Comparison of ENCODE assay signal across 1 cellular context in genomic region chr2:188495990-188496431, GRCh38.
TF ChIP-seq lines count a peak whose summit lies in the region.

No MANE protein-coding gene starts in this region.

TF ChIP-seq in K562, 482 proteins besides CTCF, POLR2A, EP300 and RAD21 (continued from another document):
- TF ChIP-seq, protein P1, sequence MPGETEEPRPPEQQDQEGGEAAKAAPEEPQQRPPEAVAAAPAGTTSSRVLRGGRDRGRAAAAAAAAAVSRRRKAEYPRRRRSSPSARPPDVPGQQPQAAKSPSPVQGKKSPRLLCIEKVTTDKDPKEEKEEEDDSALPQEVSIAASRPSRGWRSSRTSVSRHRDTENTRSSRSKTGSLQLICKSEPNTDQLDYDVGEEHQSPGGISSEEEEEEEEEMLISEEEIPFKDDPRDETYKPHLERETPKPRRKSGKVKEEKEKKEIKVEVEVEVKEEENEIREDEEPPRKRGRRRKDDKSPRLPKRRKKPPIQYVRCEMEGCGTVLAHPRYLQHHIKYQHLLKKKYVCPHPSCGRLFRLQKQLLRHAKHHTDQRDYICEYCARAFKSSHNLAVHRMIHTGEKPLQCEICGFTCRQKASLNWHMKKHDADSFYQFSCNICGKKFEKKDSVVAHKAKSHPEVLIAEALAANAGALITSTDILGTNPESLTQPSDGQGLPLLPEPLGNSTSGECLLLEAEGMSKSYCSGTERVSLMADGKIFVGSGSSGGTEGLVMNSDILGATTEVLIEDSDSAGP (CRISPR knock-in tag; IDR thresholded peaks at IDR 0.05) = no peak
- TF ChIP-seq, protein P2, sequence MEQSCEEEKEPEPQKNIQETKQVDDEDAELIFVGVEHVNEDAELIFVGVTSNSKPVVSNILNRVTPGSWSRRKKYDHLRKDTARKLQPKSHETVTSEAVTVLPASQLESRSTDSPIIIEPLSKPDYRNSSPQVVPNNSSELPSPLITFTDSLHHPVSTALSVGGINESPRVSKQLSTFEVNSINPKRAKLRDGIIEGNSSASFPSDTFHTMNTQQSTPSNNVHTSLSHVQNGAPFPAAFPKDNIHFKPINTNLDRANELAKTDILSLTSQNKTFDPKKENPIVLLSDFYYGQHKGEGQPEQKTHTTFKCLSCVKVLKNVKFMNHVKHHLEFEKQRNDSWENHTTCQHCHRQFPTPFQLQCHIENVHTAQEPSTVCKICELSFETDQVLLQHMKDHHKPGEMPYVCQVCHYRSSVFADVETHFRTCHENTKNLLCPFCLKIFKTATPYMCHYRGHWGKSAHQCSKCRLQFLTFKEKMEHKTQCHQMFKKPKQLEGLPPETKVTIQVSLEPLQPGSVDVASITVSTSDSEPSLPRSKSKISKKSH (CRISPR knock-in tag; IDR thresholded peaks at IDR 0.05) = no peak
- TF ChIP-seq PHB2 (IDR thresholded peaks at IDR 0.05; ENCODE audit: low read depth) (no peak), PRMT5 (CRISPR knock-in tag; IDR thresholded peaks at IDR 0.05) (no peak), TEAD2 (tag; IDR thresholded peaks at IDR 0.05) (no peak), ELF4 (CRISPR knock-in tag; IDR thresholded peaks at IDR 0.05) (no peak), ZNF12 (CRISPR knock-in tag; IDR thresholded peaks at IDR 0.05) (no peak), FOSL1 (tag; conservative IDR thresholded peaks at IDR 0.05) (peak; percentile 86), TAL1 (IDR thresholded peaks at IDR 0.05) (peak; percentile 24; the same call in 1 of the 2 replicates), SNIP1 (IDR thresholded peaks at IDR 0.05; ENCODE audit: low read depth) (no peak), CAMTA2 (CRISPR knock-in tag; conservative IDR thresholded peaks at IDR 0.05) (no peak), MTA2 (IDR thresholded peaks at IDR 0.05; ENCODE audit: low read depth) (no peak), ZNF644 (tag; IDR thresholded peaks at IDR 0.05; ENCODE audit: low read depth) (no peak), CBFA2T2 (conservative IDR thresholded peaks at IDR 0.05) (0 out of 2 replicates have a peak, but pooled peaks have one; percentile 29), SUPT5H (IDR thresholded peaks at IDR 0.05) (no peak), NCOR1 (IDR thresholded peaks at IDR 0.05) (no peak), MCM7 (IDR thresholded peaks at IDR 0.05) (no peak), SRSF3 (IDR thresholded peaks at IDR 0.05; ENCODE audit: insufficient read depth, low read length) (no peak), GTF2F1 (IDR thresholded peaks at IDR 0.05; ENCODE audit: low read depth, low read length) (no peak), E2F6 (IDR thresholded peaks at IDR 0.05; ENCODE audit: borderline replicate concordance in 1 of 2, extremely low read depth in 1 of 2, insufficient read depth in 1 of 2, insufficient read length in 1 of 2, low read depth in 1 of 2, low read length in 1 of 2, poor library complexity in 1 of 2, severe bottlenecking in 1 of 2) (no peak), ADNP (tag; IDR thresholded peaks at IDR 0.05) (no peak), MAX (CRISPR knock-in tag; IDR thresholded peaks at IDR 0.05) (no peak), ZNF316 (IDR thresholded peaks at IDR 0.05) (no peak), TEAD4 (IDR thresholded peaks at IDR 0.05; ENCODE audit: low read length) (peak; percentile 68; the same call in 1 of the 2 replicates), TEAD4 (CRISPR knock-in tag; IDR thresholded peaks at IDR 0.05; ENCODE audit: borderline replicate concordance) (no peak), SMARCA4 (IDR thresholded peaks at IDR 0.05) (peak; percentile 40; the same call in 1 of the 2 replicates), PML (IDR thresholded peaks at IDR 0.05; ENCODE audit: low read length) (peak; percentile 24; the same call in 1 of the 2 replicates), PHF20 (IDR thresholded peaks at IDR 0.05; ENCODE audit: partially characterized antibody) (no peak), TBP (optimal IDR thresholded peaks at IDR 0.05; ENCODE audit: low read depth, low read length) (no peak), CEBPG (CRISPR knock-in tag; IDR thresholded peaks at IDR 0.05) (no peak), CEBPG (tag; conservative IDR thresholded peaks at IDR 0.05 in 1 of 2, IDR thresholded peaks at IDR 0.05 in 1 of 2) (0 out of 4 replicates have a peak, but pooled peaks of 1 of the 2 experiments have one; percentile 20), CBX3 (IDR thresholded peaks at IDR 0.05; ENCODE audit: borderline replicate concordance in 1 of 2, low read length in 2 of 2) (no peak), SFPQ (IDR thresholded peaks at IDR 0.05; ENCODE audit: low read depth, low read length) (no peak), HINFP (tag; conservative IDR thresholded peaks at IDR 0.05; ENCODE audit: low read depth) (no peak)
- TF ChIP-seq, protein P3, sequence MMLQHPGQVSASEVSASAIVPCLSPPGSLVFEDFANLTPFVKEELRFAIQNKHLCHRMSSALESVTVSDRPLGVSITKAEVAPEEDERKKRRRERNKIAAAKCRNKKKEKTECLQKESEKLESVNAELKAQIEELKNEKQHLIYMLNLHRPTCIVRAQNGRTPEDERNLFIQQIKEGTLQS (IDR thresholded peaks at IDR 0.05) = peak; percentile 56; the same call in 1 of the 2 replicates
- TF ChIP-seq, protein P3 (CRISPR knock-in tag; conservative IDR thresholded peaks at IDR 0.05) = no peak
